Comparison of ENCODE assay signal across 18 cellular contexts in genomic region chr21:15850645-15851044, GRCh38.
DNase-seq lines count a peak whose midpoint lies in the region; ATAC-seq, FAIRE-seq and TF ChIP-seq lines count a peak whose summit lies in the region.
"Had no signal": no experiment of that assay in that cellular context is flagged by ENCODE, and none has a peak within 500 bp of the region (broad histone marks: within the 10 kb centered on the region; RNA-seq: fewer than 3 reads in every experiment).

No MANE protein-coding gene starts in this region.

- H3K36me3 Mint-ChIP-seq in activated T-cell treated with anti-CD3 and anti-CD28 coated beads, Interleukin-2, amount 50 U/mL, for 72 hours (ENCODE audit: insufficient read depth in 2 of 2), result peaks cover under 1 to 5% of the 10 kb centered on the region in 2 donors

- no peak overlapping the region for H3K9ac ChIP-seq in IMR-90 (ENCODE audit: low read depth, low read length)

- no peaks in the 10 kb centered on the region for H3K9me1 ChIP-seq in IMR-90 (ENCODE audit: insufficient read depth, low read length)

- no peak overlapping the region for H3K27ac Mint-ChIP-seq in activated T-cell treated with anti-CD3 and anti-CD28 coated beads, Interleukin-2, amount 50 U/mL, for 72 hours
- H3K27ac Mint-ChIP-seq: activated naive CD8-positive, alpha-beta T cell treated with anti-CD3 and anti-CD28 coated beads, Interleukin-2, amount 50 U/mL, for 24 hours; H9; immature natural killer cell had no signal

- CTCF ChIA-PET in IMR-90 (lab: Yijun Ruan, JAX), result interaction anchor here (1.0 kb wide), 1 partner anchor 31 kb away, joined by 3 read pairs; no protein-coding TSS in a partner anchor

- H3K36me3 ChIP-seq in IMR-90 (ENCODE audit: control insufficient read depth, insufficient read depth, low read length), result 0 out of 2 replicates have a peak, but pooled peaks cover 1% of the 10 kb centered on the region

- peaks cover 0 to 2% of the 10 kb centered on the region in 2 donors for H3K9me3 Mint-ChIP-seq in activated T-cell treated with anti-CD3 and anti-CD28 coated beads, Interleukin-2, amount 50 U/mL, for 72 hours
- H3K9me3 Mint-ChIP-seq: activated naive CD8-positive, alpha-beta T cell treated with anti-CD3 and anti-CD28 coated beads, Interleukin-2, amount 50 U/mL, for 24 hours; activated T-cell treated with anti-CD3 and anti-CD28 coated beads, Interleukin-2, amount 50 U/mL, for 4 hours; H9; immature natural killer cell had no signal

- H3K79me1 ChIP-seq in IMR-90 (ENCODE audit: low read depth in 1 of 2, low read length in 2 of 2), result peaks cover 0 to 12% of the 10 kb centered on the region in 2 experiments; a peak in 2 of 4 replicates

- H3K27me3 ChIP-seq in IMR-90 (ENCODE audit: control insufficient read depth, insufficient read depth, low read length), result no peaks in the 10 kb centered on the region
- H3K27me3 ChIP-seq: gastrocnemius medialis, spleen had no signal

- peak; percentile 91 for ATAC-seq in IMR-90 (ENCODE audit: low read depth)
- no peak for ATAC-seq in activated T-cell treated with anti-CD3 and anti-CD28 coated beads, Interleukin-2, amount 50 U/mL, for 72 hours (replicated peaks in 1 of 2)
- ATAC-seq: activated naive CD8-positive, alpha-beta T cell treated with anti-CD3 and anti-CD28 coated beads, Interleukin-2, amount 50 U/mL, for 24 hours; activated T-cell treated with anti-CD3 and anti-CD28 coated beads, Interleukin-2, amount 50 U/mL, for 4 hours; gastrocnemius medialis had no signal

- WGBS in IMR-90 (ENCODE audit: extremely low coverage in 2 of 2, insufficient read length in 1 of 2), 2 experiments, result no CpG with 5 or more reads among the region's 1 CpG

- H3K9me3 ChIP-seq in IMR-90 (ENCODE audit: control insufficient read depth, insufficient read depth, low read length), result no peaks in the 10 kb centered on the region
- H3K9me3 ChIP-seq: gastrocnemius medialis, spleen had no signal

- intact Hi-C loops in IMR-90 (cut with micrococcal nuclease), result no loop called here

- no peaks in the 10 kb centered on the region for H3K4me1 Mint-ChIP-seq in activated T-cell treated with anti-CD3 and anti-CD28 coated beads, Interleukin-2, amount 50 U/mL, for 72 hours (ENCODE audit: low read depth)
- H3K4me1 Mint-ChIP-seq: activated naive CD8-positive, alpha-beta T cell treated with anti-CD3 and anti-CD28 coated beads, Interleukin-2, amount 50 U/mL, for 24 hours; H9 had no signal

- no peak overlapping the region for H2BK120ac ChIP-seq in IMR-90 (ENCODE audit: low read depth, low read length)

- no peak overlapping the region for H3K14ac ChIP-seq in IMR-90 (replicated peaks; ENCODE audit: low read depth, low read length)

- DNase-seq in ACHN, result peak; percentile 33
- peak; percentile 72 for DNase-seq in IMR-90
- peak; percentile 65 for DNase-seq in cardiac fibroblast (ENCODE audit: low read depth in 2 of 2)
- no peak for DNase-seq in GM19240 (ENCODE audit: insufficient read length, low spot score)
- DNase-seq in HT-29 (ENCODE audit: low spot score), result no peak
- no peak for DNase-seq in activated T-cell treated with anti-CD3 and anti-CD28 coated beads, Interleukin-2, amount 50 U/mL, for 72 hours
- no peak for DNase-seq in stimulated activated CD4-positive, alpha-beta T cell treated with anti-CD3 and anti-CD28 coated beads, Interleukin-12 subunit alpha, Interleukin-12 subunit beta, amount 100 ng/mL, for 4 hours
- DNase-seq: activated CD4-positive, alpha-beta T cell treated with anti-CD3 and anti-CD28 coated beads for 48 hours; activated naive CD8-positive, alpha-beta T cell treated with anti-CD3 and anti-CD28 coated beads, Interleukin-2, amount 50 U/mL, for 24 hours; activated T-cell treated with anti-CD3 and anti-CD28 coated beads, Interleukin-2, amount 50 U/mL, for 4 hours; gastrocnemius medialis; H9; immature natural killer cell; NCI-H2081 treated with DMSO at 0.1 percent for 48 hours; nucleus accumbens; spleen had no signal

- no peak overlapping the region for H3K27ac ChIP-seq in IMR-90 (ENCODE audit: insufficient read depth, low read length)
- H3K27ac ChIP-seq: gastrocnemius medialis, HL-60, spleen had no signal

- H3K4me3 ChIP-seq in IMR-90 (ENCODE audit: insufficient read depth, low read depth, low read length) (no peak overlapping the region), cardiac fibroblast (replicated peaks in 1 of 2; ENCODE audit: low read depth in 2 of 2, low read length in 2 of 2) (no peak overlapping the region)
- H3K4me3 ChIP-seq: gastrocnemius medialis, spleen had no signal

- peaks cover 5% of the 10 kb centered on the region for H3K4me1 ChIP-seq in IMR-90 (ENCODE audit: control insufficient read depth, insufficient read depth, low read length)
- H3K4me1 ChIP-seq: gastrocnemius medialis, spleen had no signal

- POLR2A ChIA-PET in IMR-90 (lab: Charles Lee; ENCODE audit: unreplicated experiment), result no interaction called here

- no peaks in the 10 kb centered on the region for H3K27me3 Mint-ChIP-seq in activated T-cell treated with anti-CD3 and anti-CD28 coated beads, Interleukin-2, amount 50 U/mL, for 72 hours (ENCODE audit: low read depth)
- H3K27me3 Mint-ChIP-seq: activated naive CD8-positive, alpha-beta T cell treated with anti-CD3 and anti-CD28 coated beads, Interleukin-2, amount 50 U/mL, for 24 hours had no signal

- peak; percentile 51 for FAIRE-seq in islet of Langerhans (lab: Jason Lieb, UNC)

- H4K8ac ChIP-seq in IMR-90 (ENCODE audit: low read depth in 2 of 2, low read length in 2 of 2), result no peak overlapping the region

- H2BK5ac ChIP-seq in IMR-90 (ENCODE audit: low read depth, low read length, poor library complexity, severe bottlenecking), result no peak overlapping the region

- H3K4ac ChIP-seq in IMR-90 (ENCODE audit: low read depth, low read length), result no peak overlapping the region

- H3K56ac ChIP-seq in IMR-90 (ENCODE audit: extremely low read depth, insufficient read depth, low read length), result no peak overlapping the region

- TF ChIP-seq CTCF in IMR-90 (conservative IDR thresholded peaks at IDR 0.05; ENCODE audit: low read depth, low read length) (no peak), cardiac fibroblast (IDR thresholded peaks at IDR 0.05; ENCODE audit: low read depth, low read length) (no peak)

- no TSS peak for BruUV-seq in IMR-90 (replicated peaks; lab: Mats Ljungman, UMichigan)

- no peak overlapping the region for H3K23ac ChIP-seq in IMR-90 (ENCODE audit: low read depth, low read length)

- TF ChIP-seq POLR2A in IMR-90 (IDR thresholded peaks at IDR 0.05; ENCODE audit: low read depth, low read length), result no peak

- TF ChIP-seq RAD21 in IMR-90 (IDR thresholded peaks at IDR 0.05; ENCODE audit: low read length), result no peak

- no peak overlapping the region for H2AK9ac ChIP-seq in IMR-90 (replicated peaks; ENCODE audit: low read depth, low read length, poor library complexity)

- H2BK15ac ChIP-seq in IMR-90 (ENCODE audit: low read depth, low read length), result no peak overlapping the region

- in situ Hi-C loops in ACHN (cut with HindIII; ENCODE audit: low pct_ligation_motif_present, low pct_unique_long_range_greater_than_20kb, low sequenced_read_pairs), result no loop called here
- in situ Hi-C loops in IMR-90 (cut with MboI; ENCODE audit: low sequenced_read_pairs), result no loop called here

- H4K91ac ChIP-seq in IMR-90 (ENCODE audit: insufficient read depth, low read depth, low read length), result no peak overlapping the region

- H3K4me3 Mint-ChIP-seq in activated T-cell treated with anti-CD3 and anti-CD28 coated beads, Interleukin-2, amount 50 U/mL, for 72 hours, result no peak overlapping the region
- H3K4me3 Mint-ChIP-seq: activated naive CD8-positive, alpha-beta T cell treated with anti-CD3 and anti-CD28 coated beads, Interleukin-2, amount 50 U/mL, for 24 hours; activated T-cell treated with anti-CD3 and anti-CD28 coated beads, Interleukin-2, amount 50 U/mL, for 4 hours; H9; immature natural killer cell had no signal

- H2BK20ac ChIP-seq in IMR-90 (ENCODE audit: low read depth, low read length), result no peak overlapping the region

- no peaks in the 10 kb centered on the region for H4K20me1 ChIP-seq in IMR-90 (ENCODE audit: insufficient read depth, low read length)

- H2AFZ ChIP-seq in IMR-90 (replicated peaks; ENCODE audit: low read length, poor library complexity), result no peak overlapping the region

- H2AK5ac ChIP-seq in IMR-90 (ENCODE audit: low read depth, low read length), result no peak overlapping the region

- dilution Hi-C loops in IMR-90 (cut with HindIII; ENCODE audit: low sequenced_read_pairs, unreplicated experiment), result no loop called here

- H3K4me2 ChIP-seq in IMR-90 (ENCODE audit: low read depth, low read length), result no peak overlapping the region

- no peak overlapping the region for H3K18ac ChIP-seq in IMR-90 (ENCODE audit: low read depth, low read length)

- no peak overlapping the region for H4K5ac ChIP-seq in IMR-90 (ENCODE audit: low read depth, low read length)

TF ChIP-seq in IMR-90, 13 proteins besides CTCF, POLR2A, EP300 and RAD21:
- TF ChIP-seq BHLHE40 (IDR thresholded peaks at IDR 0.05; ENCODE audit: low read depth, low read length) (no peak), ELK1 (IDR thresholded peaks at IDR 0.05; ENCODE audit: borderline replicate concordance, low read depth, low read length) (no peak), CEBPB (IDR thresholded peaks at IDR 0.05; ENCODE audit: low read depth, low read length) (no peak), MAFK (IDR thresholded peaks at IDR 0.05; ENCODE audit: low read depth, low read length) (no peak), MAZ (IDR thresholded peaks at IDR 0.05; ENCODE audit: borderline replicate concordance, low read depth, low read length) (no peak)

Comparison
In these comparisons a context has a peak if more than half of its experiments do, and no peak if none do; other contexts are left out.
1. DNase-seq: peak in ACHN (single experiment), IMR-90 (single experiment) and cardiac fibroblast (2 of 2); none in GM19240 (single experiment), HT-29 (single experiment), activated T-cell treated with anti-CD3 and anti-CD28 coated beads, Interleukin-2, amount 50 U/mL, for 72 hours (0 of 2) and stimulated activated CD4-positive, alpha-beta T cell treated with anti-CD3 and anti-CD28 coated beads, Interleukin-12 subunit alpha, Interleukin-12 subunit beta, amount 100 ng/mL, for 4 hours (single experiment).